ENCODE assay signal across 21 cellular contexts in genomic region chrX:116605576-116605975, GRCh38.
"Had no signal": no experiment of that assay in that cellular context is flagged by ENCODE, and none has a peak within 500 bp of the region (broad histone marks: within the 10 kb centered on the region; RNA-seq: fewer than 3 reads in every experiment).

No MANE protein-coding gene starts in this region.

- H3K36me3 ChIP-seq: esophagus muscularis mucosa, gastroesophageal sphincter, heart left ventricle, left lung, lower lobe of right lung had no signal

- H3K4me1 ChIP-seq: esophagus muscularis mucosa, gastroesophageal sphincter, heart left ventricle, left lung, lower lobe of right lung had no signal

- H3K9me3 ChIP-seq: esophagus muscularis mucosa, gastroesophageal sphincter, left lung, lower lobe of right lung had no signal

- FAIRE-seq: endothelial cell of umbilical vein, frontal cortex, islet of Langerhans, keratinocyte had no signal

- H3K27ac ChIP-seq: coronary artery, dorsolateral prefrontal cortex, esophagus muscularis mucosa, foreskin keratinocyte, gastroesophageal sphincter, heart left ventricle, hepatocyte, left lung, lower lobe of right lung had no signal

- ATAC-seq: foreskin keratinocyte, gastroesophageal sphincter, heart left ventricle, left cardiac atrium, left lung, left ventricle myocardium superior, lower lobe of right lung had no signal

- H3K27me3 ChIP-seq: esophagus muscularis mucosa, foreskin keratinocyte, gastroesophageal sphincter, heart left ventricle, hepatocyte, left lung had no signal

- DNase-seq: dermis blood vessel endothelial cell; dorsolateral prefrontal cortex; effector CD4-positive, alpha-beta T cell; effector memory CD4-positive, alpha-beta T cell; foreskin keratinocyte; heart left ventricle; hypothalamus; left cardiac atrium; left lung; left ventricle myocardium superior; lower lobe of right lung; mesenchymal stem cell; midbrain had no signal

- H3K4me3 ChIP-seq: coronary artery, dorsolateral prefrontal cortex, esophagus muscularis mucosa, gastroesophageal sphincter, heart left ventricle, hepatocyte, left lung, lower lobe of right lung had no signal
